8 cellular contexts compared by ENCODE assay signal in the genomic region with DNA sequence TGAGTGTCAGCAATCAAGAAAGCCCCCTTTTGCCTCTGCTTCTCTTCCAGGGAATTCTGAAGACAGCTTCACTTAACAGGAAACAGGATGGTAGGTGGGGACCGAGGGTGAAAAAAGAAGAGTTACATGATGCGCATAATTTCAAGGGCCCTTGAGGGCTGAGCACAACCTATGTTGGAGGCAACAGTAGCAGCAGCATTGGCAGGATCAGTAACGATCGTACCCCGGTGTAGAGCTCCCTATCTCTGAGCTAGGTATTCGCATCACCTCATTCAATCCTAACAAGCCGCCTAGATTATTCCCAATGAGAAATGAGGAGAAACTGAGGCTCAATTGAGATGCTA. TPM values are rescaled to one million over a fixed set of nuclear protein-coding genes. Genes with fewer than 3 reads are reported as not detected.
DNase-seq lines count a peak whose midpoint lies in the region; ATAC-seq, FAIRE-seq and TF ChIP-seq lines count a peak whose summit lies in the region.

No MANE protein-coding gene starts in this region.

- H3K27me3 ChIP-seq in spleen (replicated peaks in 1 of 7): no peaks in the 10 kb centered on the region

- no peaks in the 10 kb centered on the region for H3K9me3 ChIP-seq in spleen

- WGBS in spleen, 5 donors: 1 to 5% (median 2%) methylated on average over 7 of the region's 7 CpGs

- DNase-seq in Daoy (ENCODE audit: low read depth) (peak; percentile 6), HTR-8/SVneo (ENCODE audit: insufficient read length, low spot score) (peak; percentile 24), iPS-NIHi11 (ENCODE audit: low spot score) (peak; percentile 16), spleen (no peak), AG08396 (ENCODE audit: low spot score) (no peak), SIG-M5 (lab: John Stamatoyannopoulos, UW) (no peak)

- no peak for ATAC-seq in HG03378 (IDR thresholded peaks at IDR 0.05; ENCODE audit: unreplicated experiment)

- H3K27ac ChIP-seq in angular gyrus (ENCODE audit: low read depth, low read length) (peak overlapping the region; percentile 92), spleen (peak overlapping the region; percentile 55 to 91 (median 85))

- TF ChIP-seq POLR2A in spleen (IDR thresholded peaks at IDR 0.05): no peak

- no peak for TF ChIP-seq CTCF in spleen (IDR thresholded peaks at IDR 0.05 in 8 of 11, conservative IDR thresholded peaks at IDR 0.05 in 3 of 11)

- peaks cover 0 to 18% (median 4%) of the 10 kb centered on the region in 6 donors for H3K36me3 ChIP-seq in spleen

- intact Hi-C loops in spleen (cut with DNase I; ENCODE audit: low total_unique reads): no loop called here

- peak overlapping the region; percentile 82 to 98 (median 90) for H3K4me3 ChIP-seq in spleen

- peaks cover 21 to 52% (median 36%) of the 10 kb centered on the region in 6 donors for H3K4me1 ChIP-seq in spleen

- FAIRE-seq in HTR-8/SVneo (lab: Jason Lieb, UNC): no peak

RNA-seq across cellular contexts. Expression of a gene that starts 0.4 kb away (rescaled TPM):
- total RNA-seq in Daoy (2014; rRNA removed; shearing (Covaris generic)): 10.2 and 10.6 TPM in 2 replicates
- 10 to 100 TPM; 22.8 to 36.7 (median 32.4) TPM for total RNA-seq in spleen
- polyA plus RNA-seq in spleen: 1 to 10 TPM; 1.4 to 4.3 (median 2.2) TPM

RNA-seq across cellular contexts. Expression of a gene that starts 38.3 kb away (rescaled TPM):
- total RNA-seq in Daoy (2014; rRNA removed; shearing (Covaris generic)): 11.4 and 13.9 TPM in 2 replicates
- total RNA-seq in spleen: 10 to 100 TPM; 22.2 to 27.4 (median 24.1) TPM
- polyA plus RNA-seq in spleen: 1 to 10 TPM; 7.0 to 9.0 (median 7.2) TPM

Comparison
In these comparisons a context has a peak if more than half of its experiments do, and no peak if none do; other contexts are left out.
1. DNase-seq: peak in Daoy (single experiment), HTR-8/SVneo (single experiment) and iPS-NIHi11 (single experiment); none in spleen (single experiment), AG08396 (single experiment) and SIG-M5 (single experiment).